In genomic region chr1:193333166-193333565, GRCh38 we compare ENCODE assay signal across 23 cellular contexts.
DNase-seq lines count a peak whose midpoint lies in the region; ATAC-seq, FAIRE-seq and TF ChIP-seq lines count a peak whose summit lies in the region.
"Had no signal": no experiment of that assay in that cellular context is flagged by ENCODE, and none has a peak within 500 bp of the region (broad histone marks: within the 10 kb centered on the region; RNA-seq: fewer than 3 reads in every experiment).

No MANE protein-coding gene starts in this region.

- no peak for TF ChIP-seq EP300 in K562 (IDR thresholded peaks at IDR 0.05; ENCODE audit: low read length)

- no peaks in the 10 kb centered on the region for H4K20me1 ChIP-seq in K562 (replicated peaks; ENCODE audit: control insufficient read depth, insufficient read depth, low read length)
- H4K20me1 ChIP-seq: BLaER1 treated with 17β-estradiol and CSF1 and Interleukin-3, amounts not matched to agents 10 nM and 100 nM had no signal

- no peak overlapping the region for H3K27ac ChIP-seq in HEK293 (ENCODE audit: extremely low read depth, low read depth, low read length)
- H3K27ac ChIP-seq in K562 (ENCODE audit: extremely low read depth, low read depth, low read length), result no peak overlapping the region
- H3K27ac ChIP-seq in mesendoderm (ENCODE audit: low read depth, low read length), result no peak overlapping the region
- no peak overlapping the region for H3K27ac ChIP-seq in ascending aorta
- H3K27ac ChIP-seq: A549; BLaER1 treated with 17β-estradiol and CSF1 and Interleukin-3, amounts not matched to agents 10 nM and 100 nM had no signal

- H3K4me2 ChIP-seq in K562 (ENCODE audit: insufficient read depth, low read length) (no peak overlapping the region), mesendoderm (ENCODE audit: low read length) (no peak overlapping the region)
- H3K4me2 ChIP-seq: A549; BLaER1 treated with 17β-estradiol and CSF1 and Interleukin-3, amounts not matched to agents 10 nM and 100 nM; GM23338 had no signal

- BruUV-seq in K562 (replicated peaks; lab: Mats Ljungman, UMichigan), result no TSS peak

- H3K4me1 ChIP-seq in HEK293 (ENCODE audit: control insufficient read depth, insufficient read depth, low read length) (no peaks in the 10 kb centered on the region), K562 (replicated peaks in 1 of 2; ENCODE audit: control insufficient read depth in 2 of 2, insufficient read depth in 2 of 2, low read length in 2 of 2) (no peaks in the 10 kb centered on the region), mesendoderm (ENCODE audit: control insufficient read depth, low read depth, low read length) (no peaks in the 10 kb centered on the region), ascending aorta (no peaks in the 10 kb centered on the region)
- H3K4me1 ChIP-seq: A549, BE2C had no signal

- no peaks in the 10 kb centered on the region for H3K79me2 ChIP-seq in K562 (ENCODE audit: control insufficient read depth, insufficient read depth, low read length)
- no peaks in the 10 kb centered on the region for H3K79me2 ChIP-seq in mesendoderm (ENCODE audit: control insufficient read depth, insufficient read depth, low read length)

- H4K5ac ChIP-seq in mesendoderm (ENCODE audit: low read length), result no peak overlapping the region

- H2AFZ ChIP-seq in K562 (ENCODE audit: low read depth, low read length), result no peak overlapping the region
- H2AFZ ChIP-seq: GM23338 had no signal

- H2BK120ac ChIP-seq in mesendoderm (ENCODE audit: low read depth, low read length), result no peak overlapping the region

- H2AK5ac ChIP-seq in mesendoderm (ENCODE audit: low read length), result no peak overlapping the region

- no peaks in the 10 kb centered on the region for H3K9me1 ChIP-seq in K562 (ENCODE audit: control insufficient read depth, insufficient read depth, low read length)

- H3K9me3 ChIP-seq in HEK293 (ENCODE audit: control insufficient read depth, insufficient read depth, low read depth, low read length) (no peaks in the 10 kb centered on the region), K562 (replicated peaks; ENCODE audit: control insufficient read depth, insufficient read depth, low read depth, low read length) (no peaks in the 10 kb centered on the region; the same call in 1 of the 2 replicates), ascending aorta (peaks cover 6 to 38% of the 10 kb centered on the region in 2 donors)

- H3K27me3 ChIP-seq in K562 (ENCODE audit: control insufficient read depth in 2 of 2, insufficient read depth in 2 of 2, low read length in 2 of 2) (no peaks in the 10 kb centered on the region), mesendoderm (ENCODE audit: insufficient read depth, low read length, poor library complexity) (no peaks in the 10 kb centered on the region), ascending aorta (no peaks in the 10 kb centered on the region)
- H3K27me3 ChIP-seq: BE2C; BLaER1 treated with 17β-estradiol and CSF1 and Interleukin-3, amounts not matched to agents 10 nM and 100 nM had no signal

- no peak overlapping the region for H3K4me3 ChIP-seq in HEK293 (ENCODE audit: low read depth, low read length)
- H3K4me3 ChIP-seq in K562, result no peak overlapping the region
- H3K4me3 ChIP-seq in mesendoderm (ENCODE audit: low read length), result no peak overlapping the region
- no peak overlapping the region for H3K4me3 ChIP-seq in ascending aorta
- H3K4me3 ChIP-seq: A549; BLaER1 treated with 17β-estradiol and CSF1 and Interleukin-3, amounts not matched to agents 10 nM and 100 nM; GM12878; GM23338 had no signal

- no peak overlapping the region for H3K4ac ChIP-seq in mesendoderm (ENCODE audit: low read depth, low read length)

- no peak for TF ChIP-seq RAD21 in K562 (CRISPR knock-in tag; conservative IDR thresholded peaks at IDR 0.05 in 1 of 2, IDR thresholded peaks at IDR 0.05 in 1 of 2)

- H3K79me1 ChIP-seq in mesendoderm (ENCODE audit: low read length), result no peaks in the 10 kb centered on the region

- H4K8ac ChIP-seq in mesendoderm (ENCODE audit: low read depth, low read length), result no peak overlapping the region

- FAIRE-seq in GM19239 (lab: Jason Lieb, UNC) (peak; percentile 61), K562 (lab: Jason Lieb, UNC) (no peak)
- FAIRE-seq: A549, D721Med, GM12878, GM18507 had no signal

- intact Hi-C loops in K562 (cut with micrococcal nuclease) (no loop called here), ascending aorta (cut with DNase I) (no loop called here)

- CTCF ChIA-PET in HEK293 (lab: Yijun Ruan, JAX), result interaction anchor here (0.7 to 1.0 kb wide), 2 partner anchors 21 to 143 kb away, joined by 3 read pairs; no protein-coding TSS in a partner anchor
- CTCF ChIA-PET in K562 (lab: Yijun Ruan, JAX; ENCODE audit: low intra/inter-chr PET ratio), result no interaction called here

- H3K9ac ChIP-seq in K562 (ENCODE audit: insufficient read depth in 1 of 2, low read depth in 2 of 2, low read length in 2 of 2) (no peak overlapping the region), mesendoderm (ENCODE audit: low read length) (no peak overlapping the region)
- H3K9ac ChIP-seq: BLaER1 treated with 17β-estradiol and CSF1 and Interleukin-3, amounts not matched to agents 10 nM and 100 nM had no signal

- no peak overlapping the region for H2BK15ac ChIP-seq in mesendoderm (replicated peaks; ENCODE audit: low read depth)

- H3K18ac ChIP-seq in mesendoderm (ENCODE audit: low read length), result no peak overlapping the region

- no peak for TF ChIP-seq POLR2A in K562 (conservative IDR thresholded peaks at IDR 0.05)

- H3K23ac ChIP-seq in mesendoderm (ENCODE audit: low read length), result no peak overlapping the region

- POLR2A ChIA-PET in HEK293 (lab: Yijun Ruan, JAX), result no interaction called here
- POLR2A ChIA-PET in K562 (lab: Yijun Ruan, JAX), result no interaction called here

- no peak for DNase-seq in GM19239 (ENCODE audit: insufficient read length, low spot score)
- DNase-seq in K562 (ENCODE audit: extremely low read depth in 1 of 4, low spot score in 3 of 4), result no peak
- no peak for DNase-seq in GM13976 (ENCODE audit: low spot score)
- DNase-seq in mesendoderm, result no peak
- no peak for DNase-seq in ascending aorta (ENCODE audit: low spot score in 2 of 2)
- DNase-seq: 8988T; ACHN; AML-193; BE2C; CD4-positive, alpha-beta T cell; CD8-positive, alpha-beta memory T cell; DMS 273 treated with DMSO at 0.1 percent for 48 hours; DMS79; EL; GDM1; H9 had no signal

- 0% methylated on average over 3 of the region's 3 CpGs for WGBS in K562 (ENCODE audit: insufficient coverage, low coverage, missing lambda C conversion rate)
- no CpG with 5 or more reads among the region's 3 CpGs for WGBS in mesendoderm (ENCODE audit: extremely low coverage, insufficient coverage, low lambda C conversion rate)

- H3K56ac ChIP-seq in mesendoderm (ENCODE audit: low read length), result no peak overlapping the region

- H3K36me3 ChIP-seq in HEK293 (ENCODE audit: control insufficient read depth in 2 of 2, insufficient read depth in 1 of 2, low read length in 2 of 2) (no peaks in the 10 kb centered on the region), K562 (ENCODE audit: control insufficient read depth, insufficient read depth, low read length) (no peaks in the 10 kb centered on the region), mesendoderm (ENCODE audit: control insufficient read depth, insufficient read depth, low read length) (no peaks in the 10 kb centered on the region), ascending aorta (no peaks in the 10 kb centered on the region)
- H3K36me3 ChIP-seq: BE2C; BLaER1 treated with 17β-estradiol and CSF1 and Interleukin-3, amounts not matched to agents 10 nM and 100 nM had no signal

- no peak for TF ChIP-seq CTCF in HEK293 (tag by site-specific recombination; IDR thresholded peaks at IDR 0.05)
- TF ChIP-seq CTCF in K562 (IDR thresholded peaks at IDR 0.05 in 2 of 3, conservative IDR thresholded peaks at IDR 0.05 in 1 of 3; ENCODE audit: insufficient read depth in 2 of 3, low read depth in 1 of 3, low read length in 3 of 3), result no peak
- no peak for TF ChIP-seq CTCF in GM13976 (IDR thresholded peaks at IDR 0.05; ENCODE audit: borderline replicate concordance, control extremely low read depth, extremely low read depth, insufficient read depth, missing control alignments)
- no peak for TF ChIP-seq CTCF in ascending aorta (IDR thresholded peaks at IDR 0.05)

- in situ Hi-C loops in K562 (cut with MboI) (no loop called here), GM13976 (cut with MboI; ENCODE audit: low sequenced_read_pairs, unreplicated experiment) (no loop called here)

- H2BK5ac ChIP-seq in mesendoderm (ENCODE audit: low read length), result no peak overlapping the region

- no peak for ATAC-seq in K562
- ATAC-seq: A549, GM12878, GM23338 had no signal

TF ChIP-seq in HEK293, 187 proteins besides CTCF, POLR2A, EP300 and RAD21:
- TF ChIP-seq ZNF354C (tag by site-specific recombination; IDR thresholded peaks at IDR 0.05; ENCODE audit: borderline replicate concordance, low read depth) (no peak), SETDB1 (IDR thresholded peaks at IDR 0.05; ENCODE audit: insufficient read length, low read length) (peak; percentile 68)

TF ChIP-seq in K562, 482 proteins besides CTCF, POLR2A, EP300 and RAD21:
- TF ChIP-seq ZNF41 (CRISPR knock-in tag; conservative IDR thresholded peaks at IDR 0.05) (no peak), CREB3 (tag; conservative IDR thresholded peaks at IDR 0.05; ENCODE audit: low read depth) (no peak), CBX3 (IDR thresholded peaks at IDR 0.05; ENCODE audit: borderline replicate concordance in 1 of 2, low read length in 2 of 2) (peak in 1 of 2 experiments; percentile 68; a peak in 1 of 3 replicates), TRIM28 (IDR thresholded peaks at IDR 0.05) (peak; percentile 86; the same call in 1 of the 2 replicates), ASH1L (IDR thresholded peaks at IDR 0.05; ENCODE audit: borderline replicate concordance, low read depth, partially characterized antibody) (no peak), BRD4 (IDR thresholded peaks at IDR 0.05) (no peak)
